1 cellular context compared by ENCODE assay signal in genomic region chr7:73354196-73354595, GRCh38.
TF ChIP-seq lines count a peak whose summit lies in the region.

No MANE protein-coding gene starts in this region.

TF ChIP-seq in H1, 55 proteins besides CTCF, POLR2A, EP300 and RAD21 (continued from another document):
- TF ChIP-seq MAFK (IDR thresholded peaks at IDR 0.05; ENCODE audit: low read depth, low read length) (no peak), CREB1 (IDR thresholded peaks at IDR 0.05) (no peak), CHD2 (IDR thresholded peaks at IDR 0.05; ENCODE audit: low read length) (no peak), PHF8 (conservative IDR thresholded peaks at IDR 0.05; ENCODE audit: low read depth, low read length) (no peak), KDM4A (IDR thresholded peaks at IDR 0.05; ENCODE audit: low read depth, low read length, severe bottlenecking) (no peak), SRF (IDR thresholded peaks at IDR 0.05; ENCODE audit: low read depth, low read length) (no peak), CHD7 (IDR thresholded peaks at IDR 0.05; ENCODE audit: insufficient replicate concordance, low read length) (no peak), HDAC6 (IDR thresholded peaks at IDR 0.05; ENCODE audit: low read depth, low read length) (no peak), ZNF274 (IDR thresholded peaks at IDR 0.05; ENCODE audit: borderline replicate concordance, extremely low read depth, low read length) (no peak), POU5F1 (IDR thresholded peaks at IDR 0.05; ENCODE audit: low read depth, low read length) (no peak), FOSL1 (IDR thresholded peaks at IDR 0.05; ENCODE audit: insufficient read depth, low read depth, low read length) (no peak), POLR2AphosphoS5 (IDR thresholded peaks at IDR 0.05; ENCODE audit: low read depth, low read length) (no peak)
